In genomic region chr1:17053071-17053684, GRCh38 we compare ENCODE assay signal across 8 cellular contexts. TPM values are rescaled to one million over a fixed set of nuclear protein-coding genes. Genes with fewer than 3 reads are reported as not detected.
A peak's percentile ranks its signal among the peaks of the same experiment; 100 is the strongest.
DNase-seq lines count a peak whose midpoint lies in the region; ATAC-seq and TF ChIP-seq lines count a peak whose summit lies in the region.

No MANE protein-coding gene starts in this region.

- H3K4me1 ChIP-seq in Loucy (ENCODE audit: insufficient read depth, low read length, poor library complexity, severe bottlenecking) (peaks cover 12% of the 10 kb centered on the region), colonic mucosa (peaks cover 9% of the 10 kb centered on the region)

- H3K4me3 ChIP-seq in BJ (ENCODE audit: low read depth, low read length), result peak overlapping the region; percentile 98
- H3K4me3 ChIP-seq in Loucy (ENCODE audit: low read length, poor library complexity, severe bottlenecking), result peak overlapping the region; percentile 96
- H3K4me3 ChIP-seq in colonic mucosa, result peak overlapping the region; percentile 64

- DNase-seq in BJ (ENCODE audit: low read depth), result no peak
- DNase-seq in colonic mucosa, result no peak
- no peak for DNase-seq in natural killer cell
- no peak for DNase-seq in retina

- peak overlapping the region; percentile 18; the same call in 1 of the 2 replicates for H2AFZ ChIP-seq in Loucy (ENCODE audit: low read length)

- no peaks in the 10 kb centered on the region for H3K36me3 Mint-ChIP-seq in natural killer cell

- H3K79me2 ChIP-seq in Loucy (ENCODE audit: insufficient read depth, low read length), result peaks cover 40% of the 10 kb centered on the region

- peak overlapping the region; percentile 94 for H3K4me2 ChIP-seq in Loucy (ENCODE audit: low read depth, low read length, poor library complexity, severe bottlenecking)

- H3K9me3 ChIP-seq in Loucy (ENCODE audit: insufficient read depth, low read depth, low read length), result no peaks in the 10 kb centered on the region
- H3K9me3 ChIP-seq in colonic mucosa, result no peaks in the 10 kb centered on the region

- peaks cover 2 to 3% of the 10 kb centered on the region in 2 donors for H3K27me3 Mint-ChIP-seq in natural killer cell (ENCODE audit: low read depth in 2 of 2)

- intact Hi-C loops in colonic mucosa (cut with DNase I) (no loop called here), natural killer cell (cut with micrococcal nuclease) (loop anchor here (5.0 kb wide), 1 partner anchor 146 kb away; no protein-coding TSS in a partner anchor)

- no peaks in the 10 kb centered on the region for H3K9me3 Mint-ChIP-seq in natural killer cell

- ATAC-seq in natural killer cell, result no peak
- ATAC-seq in HG03520 (IDR thresholded peaks at IDR 0.05; ENCODE audit: unreplicated experiment), result no peak
- ATAC-seq in GM18505 (IDR thresholded peaks at IDR 0.05; ENCODE audit: unreplicated experiment), result no peak
- ATAC-seq in HG03175 (IDR thresholded peaks at IDR 0.05; ENCODE audit: unreplicated experiment), result no peak

- POLR2A ChIA-PET in BJ (lab: Charles Lee), result interaction anchor here (0.6 kb wide), 1 partner anchor 415 kb away, joined by 3 read pairs; no protein-coding TSS in a partner anchor

- H3K27me3 ChIP-seq in BJ (ENCODE audit: control insufficient read depth, insufficient read depth, low read length) (no peaks in the 10 kb centered on the region; the same call in 1 of the 2 replicates), Loucy (ENCODE audit: insufficient read depth, low read length, poor library complexity, severe bottlenecking) (no peaks in the 10 kb centered on the region), colonic mucosa (no peaks in the 10 kb centered on the region)

- TF ChIP-seq CTCF in BJ (IDR thresholded peaks at IDR 0.05; ENCODE audit: insufficient read depth, low read depth, low read length), result no peak
- TF ChIP-seq CTCF in Loucy (conservative IDR thresholded peaks at IDR 0.05; ENCODE audit: low read length), result no peak
- TF ChIP-seq CTCF in colonic mucosa (IDR thresholded peaks at IDR 0.05), result no peak
- no peak for TF ChIP-seq CTCF in natural killer cell (IDR thresholded peaks at IDR 0.05)

- no peaks in the 10 kb centered on the region for H3K9me2 ChIP-seq in Loucy (replicated peaks; ENCODE audit: low read depth, low read length)

- H3K27ac Mint-ChIP-seq in natural killer cell, result peak overlapping the region; percentile 97 to 98

- H3K4me3 Mint-ChIP-seq in natural killer cell, result peak overlapping the region; percentile 99

- CTCF ChIA-PET in BJ (lab: Yijun Ruan, JAX), result interaction anchor here (0.9 to 3.1 kb wide), 2 partner anchors 101 to 284 kb away, joined by 3 to 11 read pairs; no protein-coding TSS in a partner anchor

- no peaks in the 10 kb centered on the region for H4K20me1 ChIP-seq in Loucy (ENCODE audit: insufficient read depth, low read length, poor library complexity, severe bottlenecking)

- H3F3A ChIP-seq in Loucy (ENCODE audit: low read depth), result no peaks in the 10 kb centered on the region

- no peak for TF ChIP-seq POLR2A in GM18505 (IDR thresholded peaks at IDR 0.05; ENCODE audit: borderline replicate concordance, extremely low read depth, insufficient read depth, insufficient read length)

- H3K36me3 ChIP-seq in BJ (ENCODE audit: control insufficient read depth, insufficient read depth, low read length), result peaks cover 2% of the 10 kb centered on the region; the same call in 1 of the 2 replicates
- peaks cover 5% of the 10 kb centered on the region; the same call in 1 of the 2 replicates for H3K36me3 ChIP-seq in Loucy (ENCODE audit: insufficient read depth, low read length)
- H3K36me3 ChIP-seq in colonic mucosa, result no peaks in the 10 kb centered on the region

- peak overlapping the region; percentile 68 for H3K27ac ChIP-seq in colonic mucosa

- H3K9ac ChIP-seq in Loucy (ENCODE audit: low read depth, low read length, poor library complexity, severe bottlenecking) (peak overlapping the region; percentile 84), colonic mucosa (ENCODE audit: low read depth in 2 of 2, low read length in 2 of 2) (peak overlapping the region; percentile 85 to 97)

- peaks cover 7 to 22% of the 10 kb centered on the region in 2 donors for H3K4me1 Mint-ChIP-seq in natural killer cell

RNA-seq across cellular contexts. Expression of gene SDHB, which starts 0.7 kb away (rescaled TPM):
- 115 and 199 TPM in 2 replicates for polyA plus RNA-seq in BJ (2011; rRNA removed)
- 40.8 and 55.9 TPM in 2 replicates for polyA minus RNA-seq in BJ (2011; rRNA and poly(A)+ RNA removed)
- 100 to 1,000 TPM; 208 to 229 TPM for total RNA-seq in colonic mucosa
- total RNA-seq in natural killer cell, result 10 to 100 TPM; 56.8 to 62.6 (median 59.5) TPM

RNA-seq across cellular contexts. Expression of gene ATP13A2, which starts 41.5 kb away (rescaled TPM):
- 9.2 and 25.5 TPM in 2 replicates for polyA plus RNA-seq in BJ (2011; rRNA removed)
- polyA minus RNA-seq in BJ (2011; rRNA and poly(A)+ RNA removed), result 27.7 and 30.5 TPM in 2 replicates
- total RNA-seq in colonic mucosa (100 to 1,000 TPM in 1 of 2 donors, 10 to 100 TPM in 1; 55.3 to 111 TPM), natural killer cell (10 to 100 TPM; 38.7 to 53.6 (median 42.8) TPM)
